Comparison of ENCODE assay signal across 20 cellular contexts in genomic region chr2:762646-763045, GRCh38.
"Had no signal": no experiment of that assay in that cellular context is flagged by ENCODE, and none has a peak within 500 bp of the region (broad histone marks: within the 10 kb centered on the region; RNA-seq: fewer than 3 reads in every experiment).

No MANE protein-coding gene starts in this region.

- ATAC-seq: foreskin keratinocyte; left ventricle myocardium superior; naive thymus-derived CD4-positive, alpha-beta T cell had no signal

- H3K4me3 ChIP-seq: coronary artery, lung, ovary, right atrium auricular region, sigmoid colon, skin epidermis, stomach, thoracic aorta, transverse colon had no signal

- H3K27me3 ChIP-seq: foreskin keratinocyte, ovary, right atrium auricular region, sigmoid colon, stomach, transverse colon had no signal

- H3K4me3 Mint-ChIP-seq: endodermal cell; immature natural killer cell; naive thymus-derived CD4-positive, alpha-beta T cell had no signal

- DNase-seq: effector CD4-positive, alpha-beta T cell; endodermal cell; erythroblast; foreskin keratinocyte; immature natural killer cell; left ventricle myocardium superior; mesenchymal stem cell; naive thymus-derived CD4-positive, alpha-beta T cell; nucleus accumbens; ovary; sigmoid colon; stimulated activated naive CD4-positive, alpha-beta T cell; stomach; substantia nigra; transverse colon had no signal

- H3K9me3 Mint-ChIP-seq: endodermal cell, immature natural killer cell had no signal

- H3K4me1 ChIP-seq: foreskin keratinocyte, right atrium auricular region, sigmoid colon, stomach, transverse colon had no signal

- H3K9me3 ChIP-seq: ovary, right atrium auricular region, sigmoid colon, stomach, thoracic aorta, transverse colon had no signal

- H3K36me3 Mint-ChIP-seq: naive thymus-derived CD4-positive, alpha-beta T cell had no signal

- H3K27ac Mint-ChIP-seq: endodermal cell, immature natural killer cell had no signal

- H3K36me3 ChIP-seq: ovary, right atrium auricular region, sigmoid colon, stomach, thoracic aorta, transverse colon had no signal

- H3K4me1 Mint-ChIP-seq: endodermal cell had no signal

- H3K27ac ChIP-seq: coronary artery, foreskin keratinocyte, ovary, right atrium auricular region, sigmoid colon, skin epidermis, stomach, thoracic aorta, transverse colon had no signal
